ENCODE assay signal across 18 cellular contexts in the genomic region with DNA sequence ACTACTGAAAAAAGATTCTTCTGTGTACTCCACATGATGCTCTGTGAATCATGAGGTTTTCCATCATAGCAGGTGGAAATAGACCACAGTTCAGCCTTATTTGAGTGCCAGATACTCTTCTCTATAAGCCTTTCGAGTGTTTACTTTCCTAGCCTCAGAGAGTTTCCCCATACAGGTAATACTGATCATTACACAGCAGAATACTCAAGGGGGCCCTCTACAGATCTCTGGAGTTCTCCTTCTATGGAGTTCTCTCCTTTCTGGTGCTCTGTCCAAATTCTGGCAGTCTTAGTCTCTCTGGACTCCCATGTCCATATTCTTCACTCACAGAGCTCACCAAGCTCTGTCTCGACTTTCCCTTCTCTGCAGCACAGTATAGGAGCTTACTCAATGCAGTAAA.
DNase-seq lines count a peak whose midpoint lies in the region; ATAC-seq, FAIRE-seq and TF ChIP-seq lines count a peak whose summit lies in the region.
"Had no signal": no experiment of that assay in that cellular context is flagged by ENCODE, and none has a peak within 500 bp of the region (broad histone marks: within the 10 kb centered on the region; RNA-seq: fewer than 3 reads in every experiment).

No MANE protein-coding gene starts in this region.

- FAIRE-seq in H1 (lab: Jason Lieb, UNC), result no peak

- H3K56ac ChIP-seq in H1 (replicated peaks; ENCODE audit: insufficient read length, low read depth, low read length), result no peak overlapping the region

- ATAC-seq in upper lobe of right lung, result peak; percentile 73
- no peak for ATAC-seq in HG03457 (IDR thresholded peaks at IDR 0.05; ENCODE audit: unreplicated experiment)
- ATAC-seq: activated CD4-positive, alpha-beta T cell treated with anti-CD3 and anti-CD28 coated beads for 36 hours; effector memory CD8-positive, alpha-beta T cell had no signal

- no peaks in the 10 kb centered on the region for H3K4me1 Mint-ChIP-seq in MCF 10A (ENCODE audit: insufficient read depth, unreplicated experiment)
- H3K4me1 Mint-ChIP-seq: activated CD4-positive, alpha-beta T cell treated with anti-CD3 and anti-CD28 coated beads for 36 hours; neural crest cell had no signal

- no peak overlapping the region for H3K4me3 ChIP-seq in breast epithelium
- H3K4me3 ChIP-seq in H1 (ENCODE audit: extremely low read depth in 1 of 4, insufficient read depth in 2 of 4, low read depth in 3 of 4, low read length in 4 of 4), result no peak overlapping the region
- H3K4me3 ChIP-seq in upper lobe of right lung, result no peak overlapping the region
- H3K4me3 ChIP-seq: SJCRH30, uterus had no signal

- no peak overlapping the region for H2BK12ac ChIP-seq in H1 (ENCODE audit: low read depth, low read length)

- no peak overlapping the region for H4K8ac ChIP-seq in H1 (ENCODE audit: extremely low read depth, insufficient read depth, low read length)

- H2BK20ac ChIP-seq in H1 (ENCODE audit: low read length), result no peak overlapping the region

- H4K20me1 ChIP-seq in H1 (replicated peaks in 1 of 2; ENCODE audit: control insufficient read depth in 1 of 2, insufficient read depth in 2 of 2, low read length in 2 of 2), result no peaks in the 10 kb centered on the region

- H2AK5ac ChIP-seq in H1 (ENCODE audit: low read depth, low read length), result no peak overlapping the region

- H4K91ac ChIP-seq in H1 (replicated peaks; ENCODE audit: insufficient read length, low read length), result no peak overlapping the region

- DNase-seq in MCF 10A (ENCODE audit: unreplicated experiment) (peak; percentile 6), breast epithelium (ENCODE audit: low spot score in 2 of 2) (no peak), NCI-H510A (lab: John Stamatoyannopoulos, UW) (peak; percentile 48), H1 (ENCODE audit: low read depth in 1 of 2, low spot score in 2 of 2) (no peak), upper lobe of right lung (no peak), GOT3 (lab: John Stamatoyannopoulos, UW) (no peak), NCI-H2227 treated with DMSO at 0.1 percent for 48 hours (lab: John Stamatoyannopoulos, UW) (no peak)
- DNase-seq: activated CD4-positive, alpha-beta T cell treated with anti-CD3 and anti-CD28 coated beads for 36 hours; activated T-cell treated with anti-CD3 and anti-CD28 coated beads, Interleukin-2, amount 50 U/mL, for 1 hour; effector memory CD8-positive, alpha-beta T cell; NCI-H2081; retina; SJCRH30; T1000; uterus had no signal

- H3K4ac ChIP-seq in H1 (replicated peaks; ENCODE audit: insufficient read length, low read depth, low read length), result no peak overlapping the region

- no peak for TF ChIP-seq EP300 in H1 (IDR thresholded peaks at IDR 0.05; ENCODE audit: borderline replicate concordance in 1 of 2, low read depth in 2 of 2, low read length in 2 of 2)

- peak; percentile 22 to 49; a peak in 3 of 4 replicates for TF ChIP-seq RAD21 in H1 (IDR thresholded peaks at IDR 0.05 in 1 of 2, conservative IDR thresholded peaks at IDR 0.05 in 1 of 2; ENCODE audit: low read depth in 2 of 2, low read length in 2 of 2)

- no peak overlapping the region for H2BK120ac ChIP-seq in H1 (replicated peaks; ENCODE audit: low read depth, low read length)

- TF ChIP-seq POLR2A in breast epithelium (IDR thresholded peaks at IDR 0.05) (no peak), H1 (IDR thresholded peaks at IDR 0.05; ENCODE audit: control extremely low read depth in 1 of 2, low read depth in 2 of 2, low read length in 2 of 2) (no peak)

- H3K23ac ChIP-seq in H1 (ENCODE audit: insufficient read length), result no peak overlapping the region

- no peaks in the 10 kb centered on the region for H3K36me3 Mint-ChIP-seq in MCF 10A (ENCODE audit: insufficient read depth, unreplicated experiment)
- H3K36me3 Mint-ChIP-seq: activated naive CD8-positive, alpha-beta T cell had no signal

- no peak overlapping the region for H2BK15ac ChIP-seq in H1 (ENCODE audit: low read length)

- H3K4me1 ChIP-seq in breast epithelium (no peaks in the 10 kb centered on the region), H1 (replicated peaks in 1 of 4; ENCODE audit: control insufficient read depth in 3 of 4, insufficient read depth in 4 of 4, low read length in 3 of 4) (no peaks in the 10 kb centered on the region), upper lobe of right lung (no peaks in the 10 kb centered on the region)
- H3K4me1 ChIP-seq: SJCRH30, uterus had no signal

- H2AFZ ChIP-seq in H1 (ENCODE audit: low read length), result peak overlapping the region; percentile 87; the same call in 1 of the 2 replicates

- no peaks in the 10 kb centered on the region for H3K27me3 Mint-ChIP-seq in MCF 10A (ENCODE audit: insufficient read depth, unreplicated experiment)
- H3K27me3 Mint-ChIP-seq: activated naive CD8-positive, alpha-beta T cell had no signal

- H4K5ac ChIP-seq in H1 (ENCODE audit: insufficient read length, low read depth, low read length), result no peak overlapping the region

- no peak for TF ChIP-seq CTCF in MCF 10A (IDR thresholded peaks at IDR 0.05; ENCODE audit: unreplicated experiment)
- no peak for TF ChIP-seq CTCF in breast epithelium (IDR thresholded peaks at IDR 0.05)
- TF ChIP-seq CTCF in H1 (IDR thresholded peaks at IDR 0.05; ENCODE audit: control extremely low read depth in 1 of 3, insufficient read depth in 1 of 3, low read depth in 1 of 3, low read length in 3 of 3), result peak in 2 of 3 experiments; percentile 21 to 25; a peak in 2 of 4 replicates
- TF ChIP-seq CTCF in upper lobe of right lung (IDR thresholded peaks at IDR 0.05), result no peak

- WGBS in H1 (ENCODE audit: extremely low coverage in 1 of 2, insufficient coverage in 1 of 2, insufficient read length in 1 of 2, insufficient replicate concordance in 2 of 2, low coverage in 1 of 2, low lambda C conversion rate in 2 of 2, missing lambda C conversion rate in 1 of 2), 2 experiments, result 92% methylated on average over 2 of the region's 2 CpGs; no CpG with 5 or more reads in 1 of the 2 experiments

- no peaks in the 10 kb centered on the region for H3K9me3 Mint-ChIP-seq in MCF 10A (ENCODE audit: unreplicated experiment)
- H3K9me3 Mint-ChIP-seq: effector memory CD8-positive, alpha-beta T cell; neural crest cell had no signal

- no TSS peak for BruUV-seq in MCF 10A (replicated peaks; lab: Mats Ljungman, UMichigan)

- no peaks in the 10 kb centered on the region for H3K79me1 ChIP-seq in H1 (ENCODE audit: low read depth, low read length)

- no peak overlapping the region for H3K4me2 ChIP-seq in H1 (ENCODE audit: insufficient read depth in 1 of 2, low read depth in 2 of 2, low read length in 2 of 2)

- no peak overlapping the region for H3K18ac ChIP-seq in H1 (ENCODE audit: extremely low read depth, low read length)

- POLR2A ChIA-PET in MCF 10A (lab: Yijun Ruan, JAX), result interaction anchor here (0.9 kb wide), 1 partner anchor 11 kb away, joined by 3 read pairs; no protein-coding TSS in a partner anchor
- POLR2A ChIA-PET in H1 (lab: Charles Lee; ENCODE audit: partially characterized antibody), result no interaction called here

- H3K27me3 ChIP-seq in breast epithelium (no peaks in the 10 kb centered on the region), H1 (replicated peaks in 1 of 4; ENCODE audit: control insufficient read depth in 3 of 4, extremely low read depth in 1 of 4, insufficient read depth in 3 of 4, low read length in 3 of 4) (peaks cover 0 to 1% (median 0%) of the 10 kb centered on the region in 4 experiments; a peak in 1 of 7 replicates), upper lobe of right lung (no peaks in the 10 kb centered on the region)
- H3K27me3 ChIP-seq: SJCRH30, uterus had no signal

- H3K36me3 ChIP-seq in breast epithelium, result no peaks in the 10 kb centered on the region
- H3K36me3 ChIP-seq in H1 (ENCODE audit: control insufficient read depth in 2 of 4, insufficient read depth in 4 of 4, low read length in 3 of 4), result no peaks in the 10 kb centered on the region
- H3K36me3 ChIP-seq in upper lobe of right lung, result no peaks in the 10 kb centered on the region
- H3K36me3 ChIP-seq: SJCRH30 had no signal

- H3K27ac Mint-ChIP-seq in MCF 10A (ENCODE audit: low read depth, unreplicated experiment), result no peak overlapping the region
- H3K27ac Mint-ChIP-seq: activated CD4-positive, alpha-beta T cell treated with anti-CD3 and anti-CD28 coated beads for 36 hours; activated naive CD8-positive, alpha-beta T cell; effector memory CD8-positive, alpha-beta T cell had no signal

- H3K27ac ChIP-seq in breast epithelium, result no peak overlapping the region
- no peak overlapping the region for H3K27ac ChIP-seq in H1 (ENCODE audit: low read depth, low read length)
- H3K27ac ChIP-seq in upper lobe of right lung, result no peak overlapping the region
- H3K27ac ChIP-seq: SJCRH30, uterus had no signal

- no peak overlapping the region for H2BK5ac ChIP-seq in H1 (ENCODE audit: low read depth, low read length)

- intact Hi-C loops in MCF 10A (cut with micrococcal nuclease), result no loop called here
- intact Hi-C loops in breast epithelium (cut with DNase I; ENCODE audit: low total_unique reads), result no loop called here
- intact Hi-C loops in upper lobe of right lung (cut with DNase I), result no loop called here

- no peaks in the 10 kb centered on the region for H3K79me2 ChIP-seq in H1 (ENCODE audit: control insufficient read depth in 1 of 2, insufficient read depth in 2 of 2, low read length in 2 of 2)

- CTCF ChIA-PET in MCF 10A (lab: Yijun Ruan, JAX) (interaction anchor here (0.6 to 1.0 kb wide), 3 partner anchors 10 to 344 kb away, joined by 3 to 4 read pairs (median 4); no protein-coding TSS in a partner anchor), H1 (lab: Charles Lee; ENCODE audit: partially characterized antibody) (interaction anchor here (0.7 to 1.8 kb wide), 10 partner anchors 13 to 514 kb away, joined by 3 to 7 read pairs (median 3); no protein-coding TSS in a partner anchor)

- H3K9ac ChIP-seq in H1 (replicated peaks in 1 of 4; ENCODE audit: extremely low read depth in 1 of 4, low read depth in 3 of 4, low read length in 3 of 4), result no peak overlapping the region

- no peak overlapping the region for H3K4me3 Mint-ChIP-seq in MCF 10A (ENCODE audit: unreplicated experiment)
- H3K4me3 Mint-ChIP-seq: activated CD4-positive, alpha-beta T cell treated with anti-CD3 and anti-CD28 coated beads for 36 hours; activated naive CD8-positive, alpha-beta T cell; effector memory CD8-positive, alpha-beta T cell; neural crest cell had no signal

- H3K23me2 ChIP-seq in H1 (ENCODE audit: low read depth, low read length), result no peaks in the 10 kb centered on the region

- no peaks in the 10 kb centered on the region for H3K9me3 ChIP-seq in breast epithelium
- no peaks in the 10 kb centered on the region for H3K9me3 ChIP-seq in H1 (ENCODE audit: insufficient read depth in 2 of 2, low read depth in 1 of 2, low read length in 1 of 2)
- H3K9me3 ChIP-seq in upper lobe of right lung, result no peaks in the 10 kb centered on the region
- H3K9me3 ChIP-seq: SJCRH30, uterus had no signal

- H3K14ac ChIP-seq in H1 (ENCODE audit: insufficient read length), result no peak overlapping the region

TF ChIP-seq in H1, 55 proteins besides CTCF, POLR2A, EP300 and RAD21:
- peak; percentile 18; the same call in 1 of the 2 replicates for TF ChIP-seq BACH1 (IDR thresholded peaks at IDR 0.05; ENCODE audit: low read length)
- TF ChIP-seq ASH2L (IDR thresholded peaks at IDR 0.05; ENCODE audit: low read length), result no peak
- no peak for TF ChIP-seq RNF2 (IDR thresholded peaks at IDR 0.05; ENCODE audit: borderline replicate concordance, low read depth, low read length, missing control alignments, poor library complexity, severe bottlenecking)

Comparison
In these comparisons a context has a peak if more than half of its experiments do, and no peak if none do; other contexts are left out.
1. DNase-seq: peak in MCF 10A (single experiment) and NCI-H510A (single experiment); none in breast epithelium (0 of 2), H1 (0 of 2), upper lobe of right lung (single experiment), GOT3 (single experiment) and NCI-H2227 treated with DMSO at 0.1 percent for 48 hours (single experiment).
2. CTCF ChIP-seq: peak in H1 (2 of 3); none in MCF 10A (single experiment), breast epithelium (0 of 3) and upper lobe of right lung (single experiment).